ENCODE assay signal across 1 cellular context in the genomic region with DNA sequence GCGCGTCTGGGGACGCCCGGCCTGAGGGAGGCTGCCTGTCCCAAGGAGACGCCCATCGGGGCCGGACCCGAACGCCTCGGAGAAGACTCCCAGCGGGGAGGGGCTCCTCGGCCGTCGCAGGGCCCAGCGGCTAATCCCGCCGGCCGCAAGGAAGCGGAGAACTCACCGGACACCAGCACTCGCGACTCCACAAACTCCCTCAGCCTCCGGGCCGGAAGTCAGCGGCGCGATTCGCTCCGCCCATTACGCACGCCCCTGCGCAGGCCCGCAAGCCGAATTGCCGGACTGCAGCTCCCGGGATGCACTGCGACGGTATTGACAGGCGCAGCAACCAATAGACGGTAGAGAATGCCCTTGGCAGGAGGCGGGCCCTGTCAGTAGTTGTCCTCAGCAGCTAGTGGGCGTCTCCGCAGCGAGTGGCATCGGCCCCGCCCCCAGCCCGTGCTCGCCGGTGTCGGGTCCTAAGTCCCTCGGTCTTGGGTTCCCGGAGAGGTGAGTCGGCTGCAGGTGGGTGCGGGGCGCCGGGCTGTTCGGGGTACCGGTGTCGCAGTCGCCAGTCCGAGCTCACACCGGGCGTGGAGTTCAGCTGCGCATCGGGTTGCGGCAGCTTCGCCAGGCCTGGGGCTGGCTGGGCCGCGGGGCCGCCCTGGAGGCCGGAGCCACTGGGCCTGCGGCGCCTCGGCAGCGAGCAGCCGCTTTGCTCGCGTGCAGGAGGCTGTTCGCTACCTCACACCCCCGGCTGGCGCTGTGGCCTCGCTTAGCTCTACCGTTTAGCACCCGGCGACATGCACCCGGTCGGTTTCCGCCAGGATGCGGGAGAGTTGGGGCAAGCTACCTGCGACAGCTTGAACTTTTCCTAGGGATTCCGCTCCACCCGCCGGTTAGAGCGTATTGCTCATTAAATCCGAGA.
TF ChIP-seq lines count a peak whose summit lies in the region.

Gene ZNF174 (plus strand): TSS at position 437 of the 910 bp plus-strand sequence. CDS start 790 bp downstream, outside the sequence.
Gene ZSCAN32 (minus strand): TSS at position 226 of the 910 bp plus-strand sequence. CDS start 3,447 bp downstream, outside the sequence.

TF ChIP-seq in HEK293, 187 proteins besides CTCF, POLR2A, EP300 and RAD21 (continued from another document and continues in another):
- TF ChIP-seq ELK4 (IDR thresholded peaks at IDR 0.05; ENCODE audit: borderline replicate concordance, low read depth, low read length): no peak; the same call in 1 of the 2 replicates
- no peak for TF ChIP-seq ZNF701 (tag by site-specific recombination; IDR thresholded peaks at IDR 0.05)
- no peak for TF ChIP-seq ZNF426 (tag by site-specific recombination; IDR thresholded peaks at IDR 0.05)
- no peak for TF ChIP-seq ZNF544 (tag by site-specific recombination; IDR thresholded peaks at IDR 0.05)
- TF ChIP-seq ZNF530 (tag by site-specific recombination; IDR thresholded peaks at IDR 0.05; ENCODE audit: low read depth): no peak
- no peak for TF ChIP-seq ZNF776 (tag by site-specific recombination; IDR thresholded peaks at IDR 0.05; ENCODE audit: borderline replicate concordance)
- TF ChIP-seq ZNF23 (tag by site-specific recombination; IDR thresholded peaks at IDR 0.05; ENCODE audit: borderline replicate concordance): no peak
- no peak for TF ChIP-seq ZNF548 (tag by site-specific recombination; IDR thresholded peaks at IDR 0.05)
- no peak for TF ChIP-seq ZNF354C (tag by site-specific recombination; IDR thresholded peaks at IDR 0.05; ENCODE audit: borderline replicate concordance, low read depth)
- peak; percentile 86 for TF ChIP-seq ZNF341 (tag by site-specific recombination; IDR thresholded peaks at IDR 0.05; ENCODE audit: low read depth)
- TF ChIP-seq ZNF623 (tag by site-specific recombination; IDR thresholded peaks at IDR 0.05): no peak
- TF ChIP-seq ZNF112 (tag by site-specific recombination; IDR thresholded peaks at IDR 0.05): no peak
- peak; percentile 36; the same call in 1 of the 2 replicates for TF ChIP-seq ZNF610 (tag by site-specific recombination; IDR thresholded peaks at IDR 0.05; ENCODE audit: borderline replicate concordance)
- TF ChIP-seq ZNF626 (tag by site-specific recombination; IDR thresholded peaks at IDR 0.05): no peak
- peak; percentile 96 for TF ChIP-seq ZSCAN5A (tag by site-specific recombination; IDR thresholded peaks at IDR 0.05)
- TF ChIP-seq MYNN (tag by site-specific recombination; IDR thresholded peaks at IDR 0.05; ENCODE audit: borderline replicate concordance): 0 out of 2 replicates have a peak, but pooled peaks have one; percentile 36
- TF ChIP-seq ZNF10 (tag by site-specific recombination; IDR thresholded peaks at IDR 0.05): no peak
- TF ChIP-seq ZNF645 (tag by site-specific recombination; IDR thresholded peaks at IDR 0.05): no peak
- no peak for TF ChIP-seq INSM2 (tag by site-specific recombination; IDR thresholded peaks at IDR 0.05)
- no peak for TF ChIP-seq ZSCAN23 (tag by site-specific recombination; IDR thresholded peaks at IDR 0.05)
- TF ChIP-seq ZBTB6 (tag by site-specific recombination; IDR thresholded peaks at IDR 0.05): 0 out of 2 replicates have a peak, but pooled peaks have one; percentile 43
- TF ChIP-seq SCRT2 (tag by site-specific recombination; IDR thresholded peaks at IDR 0.05): peak; percentile 80
- TF ChIP-seq HOXA7 (CRISPR knock-in tag; IDR thresholded peaks at IDR 0.05; ENCODE audit: borderline replicate concordance): no peak
- TF ChIP-seq, protein P1, sequence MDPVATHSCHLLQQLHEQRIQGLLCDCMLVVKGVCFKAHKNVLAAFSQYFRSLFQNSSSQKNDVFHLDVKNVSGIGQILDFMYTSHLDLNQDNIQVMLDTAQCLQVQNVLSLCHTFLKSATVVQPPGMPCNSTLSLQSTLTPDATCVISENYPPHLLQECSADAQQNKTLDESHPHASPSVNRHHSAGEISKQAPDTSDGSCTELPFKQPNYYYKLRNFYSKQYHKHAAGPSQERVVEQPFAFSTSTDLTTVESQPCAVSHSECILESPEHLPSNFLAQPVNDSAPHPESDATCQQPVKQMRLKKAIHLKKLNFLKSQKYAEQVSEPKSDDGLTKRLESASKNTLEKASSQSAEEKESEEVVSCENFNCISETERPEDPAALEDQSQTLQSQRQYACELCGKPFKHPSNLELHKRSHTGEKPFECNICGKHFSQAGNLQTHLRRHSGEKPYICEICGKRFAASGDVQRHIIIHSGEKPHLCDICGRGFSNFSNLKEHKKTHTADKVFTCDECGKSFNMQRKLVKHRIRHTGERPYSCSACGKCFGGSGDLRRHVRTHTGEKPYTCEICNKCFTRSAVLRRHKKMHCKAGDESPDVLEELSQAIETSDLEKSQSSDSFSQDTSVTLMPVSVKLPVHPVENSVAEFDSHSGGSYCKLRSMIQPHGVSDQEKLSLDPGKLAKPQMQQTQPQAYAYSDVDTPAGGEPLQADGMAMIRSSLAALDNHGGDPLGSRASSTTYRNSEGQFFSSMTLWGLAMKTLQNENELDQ (tag by site-specific recombination; IDR thresholded peaks at IDR 0.05; ENCODE audit: low read depth): no peak
- peak; percentile 98 for TF ChIP-seq ZBTB26 (tag by site-specific recombination; optimal IDR thresholded peaks at IDR 0.05)
- peak; percentile 45 for TF ChIP-seq ZNF501 (tag by site-specific recombination; IDR thresholded peaks at IDR 0.05)
- no peak for TF ChIP-seq ZNF513 (tag by site-specific recombination; IDR thresholded peaks at IDR 0.05)
- TF ChIP-seq ZNF266 (tag by site-specific recombination; IDR thresholded peaks at IDR 0.05; ENCODE audit: low read depth): no peak
- no peak for TF ChIP-seq IKZF3 (tag by site-specific recombination; IDR thresholded peaks at IDR 0.05)
- peak; percentile 100 for TF ChIP-seq SP3 (tag by site-specific recombination; IDR thresholded peaks at IDR 0.05)
- TF ChIP-seq ZIC2 (tag by site-specific recombination; IDR thresholded peaks at IDR 0.05): peak; percentile 18; the same call in 1 of the 2 replicates
- TF ChIP-seq ZNF311 (tag by site-specific recombination; IDR thresholded peaks at IDR 0.05; ENCODE audit: borderline replicate concordance): no peak
- TF ChIP-seq ZNF146 (tag by site-specific recombination; IDR thresholded peaks at IDR 0.05): no peak
- no peak for TF ChIP-seq ZFP41 (tag by site-specific recombination; IDR thresholded peaks at IDR 0.05; ENCODE audit: borderline replicate concordance)
- TF ChIP-seq ZNF580 (tag by site-specific recombination; IDR thresholded peaks at IDR 0.05): peak; percentile 79; the same call in 1 of the 2 replicates
- TF ChIP-seq GLI2 (tag by site-specific recombination; IDR thresholded peaks at IDR 0.05; ENCODE audit: borderline replicate concordance, low read depth): no peak
- TF ChIP-seq, protein P2, sequence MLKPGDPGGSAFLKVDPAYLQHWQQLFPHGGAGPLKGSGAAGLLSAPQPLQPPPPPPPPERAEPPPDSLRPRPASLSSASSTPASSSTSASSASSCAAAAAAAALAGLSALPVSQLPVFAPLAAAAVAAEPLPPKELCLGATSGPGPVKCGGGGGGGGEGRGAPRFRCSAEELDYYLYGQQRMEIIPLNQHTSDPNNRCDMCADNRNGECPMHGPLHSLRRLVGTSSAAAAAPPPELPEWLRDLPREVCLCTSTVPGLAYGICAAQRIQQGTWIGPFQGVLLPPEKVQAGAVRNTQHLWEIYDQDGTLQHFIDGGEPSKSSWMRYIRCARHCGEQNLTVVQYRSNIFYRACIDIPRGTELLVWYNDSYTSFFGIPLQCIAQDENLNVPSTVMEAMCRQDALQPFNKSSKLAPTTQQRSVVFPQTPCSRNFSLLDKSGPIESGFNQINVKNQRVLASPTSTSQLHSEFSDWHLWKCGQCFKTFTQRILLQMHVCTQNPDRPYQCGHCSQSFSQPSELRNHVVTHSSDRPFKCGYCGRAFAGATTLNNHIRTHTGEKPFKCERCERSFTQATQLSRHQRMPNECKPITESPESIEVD (tag by site-specific recombination; IDR thresholded peaks at IDR 0.05): no peak
- TF ChIP-seq ZNF24 (tag by site-specific recombination; IDR thresholded peaks at IDR 0.05): no peak
- peak; percentile 84 for TF ChIP-seq ZNF660 (tag by site-specific recombination; IDR thresholded peaks at IDR 0.05)
- TF ChIP-seq TCF7L2 (IDR thresholded peaks at IDR 0.05; ENCODE audit: borderline replicate concordance, low read depth, low read length): no peak
- TF ChIP-seq ZBTB8A (tag by site-specific recombination; IDR thresholded peaks at IDR 0.05): peak; percentile 44; the same call in 1 of the 2 replicates
- TF ChIP-seq SP2 (tag by site-specific recombination; IDR thresholded peaks at IDR 0.05): peak; percentile 100
- TF ChIP-seq ZBTB21 (tag by site-specific recombination; IDR thresholded peaks at IDR 0.05): no peak
- no peak for TF ChIP-seq YY2 (tag by site-specific recombination; IDR thresholded peaks at IDR 0.05)
- TF ChIP-seq ZNF560 (tag by site-specific recombination; IDR thresholded peaks at IDR 0.05; ENCODE audit: borderline replicate concordance): peak; percentile 46; the same call in 1 of the 2 replicates
- no peak for TF ChIP-seq ZNF140 (tag by site-specific recombination; IDR thresholded peaks at IDR 0.05)
- no peak for TF ChIP-seq ZNF747 (tag by site-specific recombination; IDR thresholded peaks at IDR 0.05)
- no peak for TF ChIP-seq ZNF416 (tag by site-specific recombination; IDR thresholded peaks at IDR 0.05)
